In the genomic region with DNA sequence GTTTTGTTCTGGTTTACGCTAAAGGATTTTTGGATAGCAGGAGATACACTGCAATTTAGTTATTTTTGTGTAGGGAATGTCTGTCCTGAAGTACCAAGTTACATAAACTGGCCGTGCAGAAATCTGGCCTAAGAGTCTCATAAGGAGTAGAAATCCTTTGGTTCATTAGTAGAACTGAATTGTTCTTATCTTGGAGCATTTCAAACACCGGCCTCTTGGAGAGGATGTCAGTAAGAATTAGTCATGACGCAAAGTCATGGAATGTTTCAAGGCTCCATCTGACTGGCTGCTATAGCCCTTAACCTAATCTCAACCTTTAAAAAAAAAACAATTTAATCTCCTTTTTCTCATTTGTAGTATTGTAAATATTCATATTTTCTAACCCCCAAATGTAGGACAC, we compare ENCODE assay signal across 1 cellular context.
TF ChIP-seq lines count a peak whose summit lies in the region.

No MANE protein-coding gene starts in this region.

TF ChIP-seq in HepG2, 621 proteins besides CTCF, POLR2A, EP300 and RAD21:
- TF ChIP-seq MIER3 (CRISPR knock-in tag; IDR thresholded peaks at IDR 0.05; ENCODE audit: borderline replicate concordance) (no peak), ZNF34 (CRISPR knock-in tag; IDR thresholded peaks at IDR 0.05; ENCODE audit: borderline replicate concordance) (no peak), TBX2 (CRISPR knock-in tag; IDR thresholded peaks at IDR 0.05; ENCODE audit: borderline replicate concordance) (no peak), USF2 (IDR thresholded peaks at IDR 0.05; ENCODE audit: low read depth, low read length) (no peak), USF2 (CRISPR knock-in tag; IDR thresholded peaks at IDR 0.05; ENCODE audit: borderline replicate concordance) (no peak), SMAD3 (CRISPR knock-in tag; IDR thresholded peaks at IDR 0.05) (no peak), SNAPC4 (CRISPR knock-in tag; IDR thresholded peaks at IDR 0.05) (no peak), SIX1 (CRISPR knock-in tag; IDR thresholded peaks at IDR 0.05; ENCODE audit: borderline replicate concordance) (no peak), ARNTL (CRISPR knock-in tag; IDR thresholded peaks at IDR 0.05) (no peak), DNMT3B (CRISPR knock-in tag; conservative IDR thresholded peaks at IDR 0.05) (no peak), ZFP36L2 (CRISPR knock-in tag; IDR thresholded peaks at IDR 0.05) (no peak), ZBTB38 (CRISPR knock-in tag; IDR thresholded peaks at IDR 0.05) (no peak), U2AF2 (IDR thresholded peaks at IDR 0.05; ENCODE audit: low read depth, low read length) (no peak), AKNA (CRISPR knock-in tag; IDR thresholded peaks at IDR 0.05; ENCODE audit: borderline replicate concordance) (no peak), FOXC1 (CRISPR knock-in tag; IDR thresholded peaks at IDR 0.05; ENCODE audit: borderline replicate concordance) (no peak), ZNF280B (CRISPR knock-in tag; IDR thresholded peaks at IDR 0.05; ENCODE audit: borderline replicate concordance) (no peak), ZNF709 (CRISPR knock-in tag; IDR thresholded peaks at IDR 0.05) (no peak)
- TF ChIP-seq, protein P1, sequence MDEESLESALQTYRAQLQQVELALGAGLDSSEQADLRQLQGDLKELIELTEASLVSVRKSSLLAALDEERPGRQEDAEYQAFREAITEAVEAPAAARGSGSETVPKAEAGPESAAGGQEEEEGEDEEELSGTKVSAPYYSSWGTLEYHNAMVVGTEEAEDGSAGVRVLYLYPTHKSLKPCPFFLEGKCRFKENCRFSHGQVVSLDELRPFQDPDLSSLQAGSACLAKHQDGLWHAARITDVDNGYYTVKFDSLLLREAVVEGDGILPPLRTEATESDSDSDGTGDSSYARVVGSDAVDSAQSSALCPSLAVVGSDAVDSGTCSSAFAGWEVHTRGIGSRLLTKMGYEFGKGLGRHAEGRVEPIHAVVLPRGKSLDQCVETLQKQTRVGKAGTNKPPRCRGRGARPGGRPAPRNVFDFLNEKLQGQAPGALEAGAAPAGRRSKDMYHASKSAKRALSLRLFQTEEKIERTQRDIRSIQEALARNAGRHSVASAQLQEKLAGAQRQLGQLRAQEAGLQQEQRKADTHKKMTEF (CRISPR knock-in tag; IDR thresholded peaks at IDR 0.05) = no peak
